8 cellular contexts compared by ENCODE assay signal in the genomic region with DNA sequence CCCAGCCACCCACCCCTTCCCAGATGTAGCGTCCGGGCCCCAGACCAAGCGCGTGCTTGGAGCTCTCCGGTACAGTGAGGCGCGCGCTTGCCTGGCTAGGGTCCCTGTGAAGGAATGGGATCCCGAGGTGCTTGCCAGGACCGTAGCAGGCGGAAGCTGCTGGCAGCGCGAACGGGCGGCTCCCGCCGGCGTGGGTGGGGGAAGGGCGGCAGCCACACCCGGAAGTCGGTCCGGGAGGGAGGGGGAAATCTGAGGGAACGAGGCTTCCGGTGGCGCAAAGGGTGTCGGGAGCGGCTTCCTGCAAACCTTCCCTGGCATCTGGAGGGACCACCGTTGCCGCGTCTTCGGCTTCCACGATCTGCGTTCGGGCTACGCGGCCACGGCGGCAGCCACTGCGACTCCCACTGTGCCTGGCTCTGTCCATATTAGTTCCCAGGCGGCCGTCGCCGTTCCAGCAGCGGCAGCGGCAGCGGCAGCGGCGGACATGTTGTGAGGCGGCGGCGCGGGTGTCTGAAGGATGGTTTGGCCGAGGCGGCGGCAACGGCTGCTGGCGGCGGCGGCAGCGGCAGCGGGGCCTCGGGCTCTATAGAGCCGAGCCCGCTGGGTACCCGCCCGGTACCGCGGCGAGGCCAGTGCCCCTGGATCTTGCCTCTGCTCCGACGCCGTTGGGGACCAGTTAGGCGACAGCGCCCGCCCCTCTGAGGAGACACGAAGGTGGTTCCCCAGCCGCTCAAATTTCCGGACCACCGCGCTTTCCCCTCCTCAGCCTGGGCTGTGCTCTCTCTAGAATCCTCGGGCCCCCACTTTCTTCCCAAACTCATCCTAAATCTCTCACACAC. TPM values are rescaled to one million over a fixed set of nuclear protein-coding genes. Genes with fewer than 3 reads are reported as not detected.
DNase-seq lines count a peak whose midpoint lies in the region; ATAC-seq and TF ChIP-seq lines count a peak whose summit lies in the region.

A gene (plus strand): TSS at position 275 of the 839 bp plus-strand sequence. CDS start 739 bp downstream, outside the sequence.

- POLR2A ChIA-PET in naive thymus-derived CD8-positive, alpha-beta T cell (lab: Charles Lee), result interaction anchor here (0.5 to 2.7 kb wide), 12 partner anchors 10 to 1727 kb away, joined by 3 to 17 read pairs (median 4); a partner anchor contains a TSS

- H3K4me1 Mint-ChIP-seq in activated T-helper 2 cell treated with anti-CD3 and anti-CD28 coated beads, Interferon-gamma antibody, Interleukin-2, Interleukin-4, amounts not matched to agents 10 μg/mL and 5 μg/mL and 100 μg/mL, durations not matched to agents 14 hours and 24 hours and 36 hours (ENCODE audit: low read depth), result peaks cover 24% of the 10 kb centered on the region
- H3K4me1 Mint-ChIP-seq in naive thymus-derived CD8-positive, alpha-beta T cell, result peaks cover 22 to 57% (median 41%) of the 10 kb centered on the region in 4 donors
- peaks cover 8 to 21% of the 10 kb centered on the region in 2 donors for H3K4me1 Mint-ChIP-seq in stimulated activated naive B cell treated with anti-CD40 and anti-IgM and Interleukin-4, amounts not matched to agents 10 μg/mL and 1 μg/mL and 100 μg/mL, for 72 hours

- no peaks in the 10 kb centered on the region for H3K9me3 Mint-ChIP-seq in activated T-helper 2 cell treated with anti-CD3 and anti-CD28 coated beads, Interferon-gamma antibody, Interleukin-2, Interleukin-4, amounts not matched to agents 10 μg/mL and 5 μg/mL and 100 μg/mL, durations not matched to agents 14 hours and 24 hours and 36 hours
- H3K9me3 Mint-ChIP-seq in naive thymus-derived CD8-positive, alpha-beta T cell, result no peaks in the 10 kb centered on the region
- H3K9me3 Mint-ChIP-seq in stimulated activated naive B cell treated with anti-CD40 and anti-IgM and Interleukin-4, amounts not matched to agents 10 μg/mL and 1 μg/mL and 100 μg/mL, for 72 hours, result no peaks in the 10 kb centered on the region

- H3K4me3 ChIP-seq in LNCaP clone FGC (ENCODE audit: low read depth, low read length) (peak within 1 kb of the TSS; percentile 89), fibroblast of mammary gland (ENCODE audit: control insufficient read depth, low read depth, low read length) (peak within 1 kb of the TSS; percentile 95)

- ATAC-seq in naive thymus-derived CD8-positive, alpha-beta T cell, result peak; percentile 78 to 83
- ATAC-seq in stimulated activated naive B cell treated with anti-CD40 and anti-IgM and Interleukin-4, amounts not matched to agents 10 μg/mL and 1 μg/mL and 100 μg/mL, for 72 hours (replicated peaks), result peak; percentile 81 to 87

- intact Hi-C loops in activated T-helper 2 cell treated with anti-CD3 and anti-CD28 coated beads, Interferon-gamma antibody, Interleukin-2, Interleukin-4, amounts not matched to agents 10 μg/mL and 5 μg/mL and 100 μg/mL, durations not matched to agents 14 hours and 24 hours and 36 hours (cut with micrococcal nuclease), result loop anchor here (1.0 to 10.0 kb wide), 9 partner anchors 41 to 529 kb away; a partner anchor contains a TSS

- peak; percentile 95 for DNase-seq in EL
- peak; percentile 69 for DNase-seq in GOT3 (lab: John Stamatoyannopoulos, UW)
- DNase-seq in LNCaP clone FGC (ENCODE audit: low read depth), result peak; percentile 84
- DNase-seq in RPMI8226, result peak; percentile 90
- DNase-seq in activated T-helper 2 cell treated with anti-CD3 and anti-CD28 coated beads, Interferon-gamma antibody, Interleukin-2, Interleukin-4, amounts not matched to agents 10 μg/mL and 5 μg/mL and 100 μg/mL, durations not matched to agents 14 hours and 24 hours and 36 hours (ENCODE audit: low spot score), result peak; percentile 88
- DNase-seq in fibroblast of mammary gland (ENCODE audit: low read depth), result peak; percentile 90
- peak; percentile 82 to 95 (median 89) for DNase-seq in naive thymus-derived CD8-positive, alpha-beta T cell
- peak; percentile 88 for DNase-seq in stimulated activated naive B cell treated with anti-CD40 and anti-IgM and Interleukin-4, amounts not matched to agents 10 μg/mL and 1 μg/mL and 100 μg/mL, for 72 hours

- H3K36me3 Mint-ChIP-seq in activated T-helper 2 cell treated with anti-CD3 and anti-CD28 coated beads, Interferon-gamma antibody, Interleukin-2, Interleukin-4, amounts not matched to agents 10 μg/mL and 5 μg/mL and 100 μg/mL, durations not matched to agents 14 hours and 24 hours and 36 hours (ENCODE audit: low read depth), result peaks cover 37% of the 10 kb centered on the region
- H3K36me3 Mint-ChIP-seq in naive thymus-derived CD8-positive, alpha-beta T cell, result peaks cover 2 to 12% (median 6%) of the 10 kb centered on the region in 3 donors
- peaks cover 21 to 27% of the 10 kb centered on the region in 2 donors for H3K36me3 Mint-ChIP-seq in stimulated activated naive B cell treated with anti-CD40 and anti-IgM and Interleukin-4, amounts not matched to agents 10 μg/mL and 1 μg/mL and 100 μg/mL, for 72 hours

- TF ChIP-seq CTCF in LNCaP clone FGC (IDR thresholded peaks at IDR 0.05; ENCODE audit: control insufficient read depth, extremely low read depth, insufficient read depth) (no peak), fibroblast of mammary gland (conservative IDR thresholded peaks at IDR 0.05; ENCODE audit: control insufficient read depth, insufficient read depth, low read depth, low read length) (no peak)

- H3K4me3 Mint-ChIP-seq in activated T-helper 2 cell treated with anti-CD3 and anti-CD28 coated beads, Interferon-gamma antibody, Interleukin-2, Interleukin-4, amounts not matched to agents 10 μg/mL and 5 μg/mL and 100 μg/mL, durations not matched to agents 14 hours and 24 hours and 36 hours (ENCODE audit: low read depth), result peak within 1 kb of the TSS; percentile 88
- peak within 1 kb of the TSS; percentile 92 to 100 (median 98) for H3K4me3 Mint-ChIP-seq in naive thymus-derived CD8-positive, alpha-beta T cell
- peak within 1 kb of the TSS; percentile 96 to 98 for H3K4me3 Mint-ChIP-seq in stimulated activated naive B cell treated with anti-CD40 and anti-IgM and Interleukin-4, amounts not matched to agents 10 μg/mL and 1 μg/mL and 100 μg/mL, for 72 hours

- H3K27me3 Mint-ChIP-seq in activated T-helper 2 cell treated with anti-CD3 and anti-CD28 coated beads, Interferon-gamma antibody, Interleukin-2, Interleukin-4, amounts not matched to agents 10 μg/mL and 5 μg/mL and 100 μg/mL, durations not matched to agents 14 hours and 24 hours and 36 hours (ENCODE audit: low read depth), result no peaks in the 10 kb centered on the region
- H3K27me3 Mint-ChIP-seq in naive thymus-derived CD8-positive, alpha-beta T cell, result peaks cover 0 to 2% (median 0%) of the 10 kb centered on the region in 5 donors
- H3K27me3 Mint-ChIP-seq in stimulated activated naive B cell treated with anti-CD40 and anti-IgM and Interleukin-4, amounts not matched to agents 10 μg/mL and 1 μg/mL and 100 μg/mL, for 72 hours, result no peaks in the 10 kb centered on the region

- H3K27ac Mint-ChIP-seq in activated T-helper 2 cell treated with anti-CD3 and anti-CD28 coated beads, Interferon-gamma antibody, Interleukin-2, Interleukin-4, amounts not matched to agents 10 μg/mL and 5 μg/mL and 100 μg/mL, durations not matched to agents 14 hours and 24 hours and 36 hours, result peak within 1 kb of the TSS; percentile 98
- H3K27ac Mint-ChIP-seq in naive thymus-derived CD8-positive, alpha-beta T cell, result peak within 1 kb of the TSS; percentile 97 to 99 (median 98)
- H3K27ac Mint-ChIP-seq in stimulated activated naive B cell treated with anti-CD40 and anti-IgM and Interleukin-4, amounts not matched to agents 10 μg/mL and 1 μg/mL and 100 μg/mL, for 72 hours, result peak within 1 kb of the TSS; percentile 99

RNA-seq across cellular contexts. Expression of the gene that starts here (rescaled TPM):
- total RNA-seq in activated T-helper 2 cell treated with anti-CD3 and anti-CD28 coated beads, Interferon-gamma antibody, Interleukin-2, Interleukin-4, amounts not matched to agents 10 μg/mL and 5 μg/mL and 100 μg/mL, durations not matched to agents 14 hours and 24 hours and 36 hours, result 103 and 104 TPM in 2 replicates
- 10 to 100 TPM; 65.0 to 66.7 TPM for total RNA-seq in naive thymus-derived CD8-positive, alpha-beta T cell
- polyA plus RNA-seq in naive thymus-derived CD8-positive, alpha-beta T cell, result 10 to 100 TPM; 54.3 to 68.3 (median 66.0) TPM

Comparison
In these comparisons a context has a peak if more than half of its experiments do, and no peak if none do; other contexts are left out.
1. Peak in every context shown above with its lines: DNase-seq, ATAC-seq and H3K4me3 ChIP-seq.